In the genomic region with DNA sequence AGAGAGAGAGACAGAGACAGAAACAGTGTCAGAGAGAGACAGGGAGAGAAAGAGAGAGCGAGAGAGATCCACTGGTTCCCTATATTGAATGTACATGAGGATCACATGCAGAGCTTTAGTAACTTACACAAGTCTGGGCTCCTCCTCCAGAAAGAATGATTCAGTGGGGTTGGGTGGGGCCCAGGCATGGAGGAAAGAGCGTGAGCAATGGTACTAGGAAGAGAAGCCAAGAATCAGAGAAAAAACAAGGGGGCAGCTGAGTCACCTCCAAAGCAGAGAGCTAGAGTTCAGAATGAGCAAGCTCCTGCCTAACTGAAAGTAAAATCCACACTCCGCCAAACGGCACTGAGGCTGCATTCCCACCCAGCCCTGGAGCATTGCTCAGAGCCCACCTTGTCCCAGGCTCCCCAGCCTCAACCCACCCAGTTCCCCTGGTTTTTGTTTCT, we compare ENCODE assay signal across 8 cellular contexts.
DNase-seq lines count a peak whose midpoint lies in the region; ATAC-seq and TF ChIP-seq lines count a peak whose summit lies in the region.

No MANE protein-coding gene starts in this region.

- DNase-seq in COLO829 (ENCODE audit: low spot score): peak; percentile 33
- peak; percentile 63 for DNase-seq in brain pericyte (ENCODE audit: low read depth, low spot score)
- no peak for DNase-seq in lower lobe of right lung
- peak; percentile 84 for DNase-seq in aorta
- DNase-seq in mesenteric fat pad (ENCODE audit: low spot score): no peak
- DNase-seq in NCI-H446 treated with DMSO at 0.1 percent for 48 hours (lab: John Stamatoyannopoulos, UW): no peak

- H3K27me3 ChIP-seq in KMS-11 (ENCODE audit: insufficient read depth, low read depth) (no peaks in the 10 kb centered on the region), lower lobe of right lung (ENCODE audit: low read depth) (no peaks in the 10 kb centered on the region), aorta (ENCODE audit: control insufficient read depth in 1 of 2, insufficient read depth in 2 of 2, low read length in 1 of 2) (no peaks in the 10 kb centered on the region)

- 20 to 33% methylated on average over 3 to 4 of the region's 4 CpGs for WGBS in aorta, 2 donors

- H3K9me3 ChIP-seq in lower lobe of right lung (no peaks in the 10 kb centered on the region), aorta (ENCODE audit: control insufficient read depth, low read length) (no peaks in the 10 kb centered on the region)

- H3K4me3 ChIP-seq in KMS-11 (IDR thresholded peaks at IDR 0.05; ENCODE audit: insufficient read depth, low read depth, low read length) (no peak overlapping the region), lower lobe of right lung (peak overlapping the region; percentile 25), aorta (ENCODE audit: low read length in 2 of 2) (peak overlapping the region; percentile 70 to 95)

- H3K36me3 ChIP-seq in KMS-11 (ENCODE audit: insufficient read depth): no peaks in the 10 kb centered on the region
- no peaks in the 10 kb centered on the region for H3K36me3 ChIP-seq in lower lobe of right lung
- no peaks in the 10 kb centered on the region for H3K36me3 ChIP-seq in aorta (ENCODE audit: control insufficient read depth in 1 of 2, insufficient read depth in 2 of 2, low read length in 1 of 2)

- ATAC-seq in lower lobe of right lung (peak; percentile 66 to 73), aorta (ENCODE audit: low FRiP score) (peak; percentile 90), HG03108 (IDR thresholded peaks at IDR 0.05; ENCODE audit: unreplicated experiment) (no peak)

- peak overlapping the region; percentile 52 for H2AFZ ChIP-seq in KMS-11 (ENCODE audit: low read depth)

- H4K20me1 ChIP-seq in KMS-11 (ENCODE audit: insufficient read depth): no peaks in the 10 kb centered on the region

- no peaks in the 10 kb centered on the region for H3K79me2 ChIP-seq in KMS-11 (ENCODE audit: insufficient read depth, low read depth)

- intact Hi-C loops in lower lobe of right lung (cut with DNase I): no loop called here
- intact Hi-C loops in aorta (cut with DNase I): no loop called here

- peak overlapping the region; percentile 22; the same call in 1 of the 2 replicates for H3K9ac ChIP-seq in KMS-11

- no peak overlapping the region for H3K27ac ChIP-seq in KMS-11
- H3K27ac ChIP-seq in lower lobe of right lung: peak overlapping the region; percentile 62
- H3K27ac ChIP-seq in aorta (ENCODE audit: low read depth in 1 of 2, low read length in 2 of 2): peak overlapping the region in 1 of 2 donors; percentile 87

- H3K4me2 ChIP-seq in KMS-11: peak overlapping the region; percentile 25; the same call in 1 of the 2 replicates

- no peak for TF ChIP-seq CTCF in KMS-11 (conservative IDR thresholded peaks at IDR 0.05; ENCODE audit: low read depth, low read length)
- TF ChIP-seq CTCF in lower lobe of right lung (IDR thresholded peaks at IDR 0.05): no peak

- no peaks in the 10 kb centered on the region for H3K4me1 ChIP-seq in KMS-11 (ENCODE audit: low read depth, poor library complexity, severe bottlenecking)
- no peaks in the 10 kb centered on the region for H3K4me1 ChIP-seq in lower lobe of right lung
- H3K4me1 ChIP-seq in aorta (ENCODE audit: control insufficient read depth in 1 of 2, insufficient read depth in 2 of 2, low read length in 2 of 2): no peaks in the 10 kb centered on the region

Comparison
In these comparisons a context has a peak if more than half of its experiments do, and no peak if none do; other contexts are left out.
1. DNase-seq: peak in COLO829 (single experiment), brain pericyte (single experiment) and aorta (2 of 2); none in lower lobe of right lung (single experiment), mesenteric fat pad (single experiment) and NCI-H446 treated with DMSO at 0.1 percent for 48 hours (single experiment).